32 cellular contexts compared by ENCODE assay signal in the genomic region with DNA sequence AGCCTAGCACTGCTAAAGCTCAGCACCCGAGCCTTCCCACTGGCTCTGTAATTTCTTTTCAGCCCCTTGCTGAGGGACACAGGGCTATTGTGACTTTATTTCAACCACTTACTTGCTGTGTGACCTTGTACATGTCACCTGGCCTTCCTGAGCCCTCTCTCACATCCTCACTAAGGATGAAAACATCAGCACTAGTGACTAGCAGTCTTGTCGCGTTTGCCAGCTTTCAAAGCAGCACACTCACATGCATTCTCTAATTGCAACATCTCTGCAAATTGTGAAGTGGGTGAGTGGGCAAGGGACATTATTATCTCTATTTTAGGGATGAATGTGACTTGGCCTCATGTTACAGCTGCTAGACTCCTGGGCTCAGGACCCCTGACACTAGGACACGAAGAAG.
"Had no signal": no experiment of that assay in that cellular context is flagged by ENCODE, and none has a peak within 500 bp of the region (broad histone marks: within the 10 kb centered on the region; RNA-seq: fewer than 3 reads in every experiment).

No MANE protein-coding gene starts in this region.

- H3K27ac ChIP-seq: adrenal gland, coronary artery, foreskin keratinocyte, heart right ventricle, left lung, lower lobe of right lung, right lobe of liver, skin epidermis, stomach, thyroid gland, upper lobe of left lung, WERI-Rb-1 had no signal

- H3K9me3 ChIP-seq: adrenal gland, heart right ventricle, left lung, lower lobe of right lung, right lobe of liver, stomach, thyroid gland, upper lobe of left lung had no signal

- H3K36me3 ChIP-seq: adrenal gland, heart right ventricle, left lung, lower lobe of right lung, right lobe of liver, stomach, thyroid gland, upper lobe of left lung, WERI-Rb-1 had no signal

- DNase-seq: activated CD4-positive, alpha-beta T cell treated with anti-CD3 and anti-CD28 coated beads for 48 hours; activated CD4-positive, alpha-beta T cell treated with anti-CD3 and anti-CD28 coated beads, Interleukin-2, amount 50 U/mL, for 48 hours; activated CD8-positive, alpha-beta memory T cell treated with anti-CD3 and anti-CD28 coated beads for 24 hours; activated effector memory CD4-positive, alpha-beta T cell treated with Interleukin-2 at 50 U/mL for 16 hours; activated naive CD4-positive, alpha-beta T cell treated with Interleukin-2 at 50 U/mL for 16 hours; activated naive CD8-positive, alpha-beta T cell treated with anti-CD3 and anti-CD28 coated beads for 36 hours; adrenal gland; aorta; effector memory CD8-positive, alpha-beta T cell; erythroblast; foreskin keratinocyte; heart right ventricle; kidney glomerular epithelial cell; left lung; lower lobe of right lung; mesenchymal stem cell; naive thymus-derived CD8-positive, alpha-beta T cell; nucleus accumbens; right lobe of liver; stimulated activated CD4-positive, alpha-beta T cell treated with anti-CD3 and anti-CD28 coated beads, Interleukin-4, amount 100 ng/mL, for 24 hours; stomach; T-helper 17 cell; T1000; thyroid gland; WERI-Rb-1 had no signal

- H3K9me3 Mint-ChIP-seq: activated naive CD8-positive, alpha-beta T cell treated with anti-CD3 and anti-CD28 coated beads for 36 hours; effector memory CD8-positive, alpha-beta T cell; naive thymus-derived CD8-positive, alpha-beta T cell; neural crest cell; stimulated activated effector memory CD8-positive, alpha-beta T cell treated with anti-CD3 and anti-CD28 coated beads, Interleukin-12 subunit alpha, Interleukin-12 subunit beta, amount 100 ng/mL, for 72 hours had no signal

- H3K36me3 Mint-ChIP-seq: activated naive CD8-positive, alpha-beta T cell treated with anti-CD3 and anti-CD28 coated beads for 36 hours; brain; naive thymus-derived CD8-positive, alpha-beta T cell; stimulated activated effector memory CD8-positive, alpha-beta T cell treated with anti-CD3 and anti-CD28 coated beads, Interleukin-12 subunit alpha, Interleukin-12 subunit beta, amount 100 ng/mL, for 72 hours had no signal

- H3K4me3 ChIP-seq: adrenal gland, coronary artery, heart right ventricle, left lung, lower lobe of right lung, right lobe of liver, skin epidermis, stomach, thyroid gland, upper lobe of left lung had no signal

- H3K27me3 ChIP-seq: adrenal gland, right lobe of liver, thyroid gland, upper lobe of left lung had no signal

- H3K27ac Mint-ChIP-seq: activated naive CD8-positive, alpha-beta T cell treated with anti-CD3 and anti-CD28 coated beads for 36 hours; effector memory CD8-positive, alpha-beta T cell; naive thymus-derived CD8-positive, alpha-beta T cell; stimulated activated effector memory CD8-positive, alpha-beta T cell treated with anti-CD3 and anti-CD28 coated beads, Interleukin-12 subunit alpha, Interleukin-12 subunit beta, amount 100 ng/mL, for 72 hours; T-helper 17 cell had no signal

- ATAC-seq: activated CD4-positive, CD25-positive, alpha-beta regulatory T cell treated with anti-CD3 and anti-CD28 coated beads, Interleukin-2, amount 50 U/mL, for 24 hours; effector memory CD8-positive, alpha-beta T cell; foreskin keratinocyte; heart right ventricle; left lung; lower lobe of right lung; naive thymus-derived CD8-positive, alpha-beta T cell; right lobe of liver; stimulated activated effector memory CD8-positive, alpha-beta T cell treated with anti-CD3 and anti-CD28 coated beads, Interleukin-12 subunit alpha, Interleukin-12 subunit beta, amount 100 ng/mL, for 72 hours; T-helper 17 cell had no signal

- H3K4me1 ChIP-seq: adrenal gland, foreskin keratinocyte, thyroid gland had no signal

- H3K4me3 Mint-ChIP-seq: activated naive CD8-positive, alpha-beta T cell treated with anti-CD3 and anti-CD28 coated beads for 36 hours; effector memory CD8-positive, alpha-beta T cell; naive thymus-derived CD8-positive, alpha-beta T cell; neural crest cell; stimulated activated effector memory CD8-positive, alpha-beta T cell treated with anti-CD3 and anti-CD28 coated beads, Interleukin-12 subunit alpha, Interleukin-12 subunit beta, amount 100 ng/mL, for 72 hours; T-helper 17 cell had no signal
